In the genomic region with DNA sequence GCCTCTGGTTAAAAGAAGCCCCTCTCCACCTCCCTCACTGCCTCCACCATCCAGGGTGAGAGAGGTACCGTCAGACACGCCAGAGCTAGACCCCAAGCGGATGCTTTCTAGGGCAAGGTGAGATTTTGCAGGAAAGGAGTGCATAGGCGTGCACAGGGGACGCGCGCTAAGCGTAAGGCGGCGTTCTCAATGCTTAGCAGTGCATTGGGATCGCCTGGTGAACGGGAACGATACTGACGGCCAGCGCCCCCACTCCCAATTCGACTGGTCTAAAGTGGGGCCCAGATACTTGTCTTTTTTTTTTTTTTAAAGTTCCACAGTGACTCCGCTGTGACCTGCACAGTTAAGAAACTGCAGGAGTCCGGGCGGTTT, we compare ENCODE assay signal across 10 cellular contexts. TPM values are rescaled to one million over a fixed set of nuclear protein-coding genes. Genes with fewer than 3 reads are reported as not detected.
A peak's percentile ranks its signal among the peaks of the same experiment; 100 is the strongest.
DNase-seq lines count a peak whose midpoint lies in the region; ATAC-seq and TF ChIP-seq lines count a peak whose summit lies in the region.
"Had no signal": no experiment of that assay in that cellular context is flagged by ENCODE, and none has a peak within 500 bp of the region (broad histone marks: within the 10 kb centered on the region; RNA-seq: fewer than 3 reads in every experiment).

No MANE protein-coding gene starts in this region.

- peaks cover 8% of the 10 kb centered on the region for H3K36me3 Mint-ChIP-seq in WTC11

- no peaks in the 10 kb centered on the region for H4K20me1 ChIP-seq in BLaER1

- H3K9me3 Mint-ChIP-seq in WTC11: peaks cover 17% of the 10 kb centered on the region

- H3K27me3 Mint-ChIP-seq in WTC11 (ENCODE audit: low read depth): 0 out of 2 replicates have a peak, but pooled peaks cover 1% of the 10 kb centered on the region

- TF ChIP-seq POLR2A in gastroesophageal sphincter (IDR thresholded peaks at IDR 0.05): no peak
- TF ChIP-seq POLR2A in prostate gland (IDR thresholded peaks at IDR 0.05): no peak

- DNase-seq in SK-N-MC (ENCODE audit: low read depth, low spot score): no peak
- DNase-seq in prostate gland (ENCODE audit: low spot score): no peak
- no peak for DNase-seq in LoVo (ENCODE audit: low spot score)
- DNase-seq in WTC11 (ENCODE audit: low spot score): no peak
- DNase-seq in RKO (ENCODE audit: low spot score): no peak
- no peak for DNase-seq in glomerular visceral epithelial cell (ENCODE audit: extremely low spot score)
- DNase-seq: DMS153, NCI-H748 treated with DMSO at 0.1 percent for 48 hours had no signal

- H3K4me3 ChIP-seq in BLaER1: peak overlapping the region; percentile 53
- peak overlapping the region; percentile 68 for H3K4me3 ChIP-seq in SK-N-MC
- peak overlapping the region; percentile 29 to 54 for H3K4me3 ChIP-seq in gastroesophageal sphincter
- peak overlapping the region; percentile 20 to 30 for H3K4me3 ChIP-seq in prostate gland

- no peaks in the 10 kb centered on the region for H3K36me3 ChIP-seq in BLaER1
- H3K36me3 ChIP-seq in SK-N-MC (ENCODE audit: insufficient read depth, low read length): no peaks in the 10 kb centered on the region
- no peaks in the 10 kb centered on the region for H3K36me3 ChIP-seq in gastroesophageal sphincter
- no peaks in the 10 kb centered on the region for H3K36me3 ChIP-seq in prostate gland

- TF ChIP-seq EP300 in gastroesophageal sphincter (IDR thresholded peaks at IDR 0.05): no peak

- 29% methylated on average over 7 of the region's 19 CpGs; no CpG with 5 or more reads in 1 of the 2 donors for WGBS in gastroesophageal sphincter (ENCODE audit: low coverage in 1 of 2), 2 donors
- 39% methylated on average over 19 of the region's 19 CpGs for WGBS in prostate gland

- peaks cover 11% of the 10 kb centered on the region for H3K9me3 ChIP-seq in BLaER1
- H3K9me3 ChIP-seq in SK-N-MC (ENCODE audit: low read depth, low read length): no peaks in the 10 kb centered on the region
- H3K9me3 ChIP-seq in gastroesophageal sphincter: no peaks in the 10 kb centered on the region
- H3K9me3 ChIP-seq in prostate gland: no peaks in the 10 kb centered on the region

- peaks cover 5% of the 10 kb centered on the region for H3K4me1 Mint-ChIP-seq in WTC11

- POLR2A ChIA-PET in WTC11 (lab: Charles Lee): interaction anchor here (0.5 kb wide), 1 partner anchor 245 kb away, joined by 3 read pairs; no protein-coding TSS in a partner anchor

- H3K27ac ChIP-seq in BLaER1 (no peak overlapping the region; the same call in 1 of the 2 replicates), SK-N-MC (no peak overlapping the region), gastroesophageal sphincter (no peak overlapping the region), prostate gland (no peak overlapping the region)

- no peaks in the 10 kb centered on the region for H3K27me3 ChIP-seq in BLaER1
- H3K27me3 ChIP-seq in gastroesophageal sphincter: no peaks in the 10 kb centered on the region
- H3K27me3 ChIP-seq in prostate gland (replicated peaks; ENCODE audit: insufficient read depth): no peaks in the 10 kb centered on the region

- no peak for ATAC-seq in gastroesophageal sphincter
- ATAC-seq in WTC11: no peak

- H3K4me3 Mint-ChIP-seq in WTC11: no peak overlapping the region; the same call in 1 of the 2 replicates

- CTCF ChIA-PET in WTC11 (lab: Charles Lee): interaction anchor here (0.6 to 3.3 kb wide), 58 partner anchors 9 to 466 kb away, joined by 3 to 35 read pairs (median 4); a partner anchor contains a TSS

- H3K9ac ChIP-seq in BLaER1: no peak overlapping the region
- no peak overlapping the region for H3K9ac ChIP-seq in SK-N-MC (ENCODE audit: insufficient read length)

- H3K4me2 ChIP-seq in BLaER1: peak overlapping the region; percentile 92

- intact Hi-C loops in prostate gland (cut with DNase I): no loop called here

- no peak overlapping the region for H3K27ac Mint-ChIP-seq in WTC11

- H3K4me1 ChIP-seq in BLaER1: peaks cover 25% of the 10 kb centered on the region
- H3K4me1 ChIP-seq in gastroesophageal sphincter: peaks cover 0 to 12% (median 4%) of the 10 kb centered on the region in 3 donors
- no peaks in the 10 kb centered on the region for H3K4me1 ChIP-seq in prostate gland (replicated peaks)

- no peak for TF ChIP-seq CTCF in gastroesophageal sphincter (IDR thresholded peaks at IDR 0.05)
- no peak for TF ChIP-seq CTCF in prostate gland (IDR thresholded peaks at IDR 0.05)
- no peak for TF ChIP-seq CTCF in WTC11 (IDR thresholded peaks at IDR 0.05)

TF ChIP-seq in WTC11, 78 proteins besides CTCF, POLR2A, EP300 and RAD21:
- TF ChIP-seq, protein P1, sequence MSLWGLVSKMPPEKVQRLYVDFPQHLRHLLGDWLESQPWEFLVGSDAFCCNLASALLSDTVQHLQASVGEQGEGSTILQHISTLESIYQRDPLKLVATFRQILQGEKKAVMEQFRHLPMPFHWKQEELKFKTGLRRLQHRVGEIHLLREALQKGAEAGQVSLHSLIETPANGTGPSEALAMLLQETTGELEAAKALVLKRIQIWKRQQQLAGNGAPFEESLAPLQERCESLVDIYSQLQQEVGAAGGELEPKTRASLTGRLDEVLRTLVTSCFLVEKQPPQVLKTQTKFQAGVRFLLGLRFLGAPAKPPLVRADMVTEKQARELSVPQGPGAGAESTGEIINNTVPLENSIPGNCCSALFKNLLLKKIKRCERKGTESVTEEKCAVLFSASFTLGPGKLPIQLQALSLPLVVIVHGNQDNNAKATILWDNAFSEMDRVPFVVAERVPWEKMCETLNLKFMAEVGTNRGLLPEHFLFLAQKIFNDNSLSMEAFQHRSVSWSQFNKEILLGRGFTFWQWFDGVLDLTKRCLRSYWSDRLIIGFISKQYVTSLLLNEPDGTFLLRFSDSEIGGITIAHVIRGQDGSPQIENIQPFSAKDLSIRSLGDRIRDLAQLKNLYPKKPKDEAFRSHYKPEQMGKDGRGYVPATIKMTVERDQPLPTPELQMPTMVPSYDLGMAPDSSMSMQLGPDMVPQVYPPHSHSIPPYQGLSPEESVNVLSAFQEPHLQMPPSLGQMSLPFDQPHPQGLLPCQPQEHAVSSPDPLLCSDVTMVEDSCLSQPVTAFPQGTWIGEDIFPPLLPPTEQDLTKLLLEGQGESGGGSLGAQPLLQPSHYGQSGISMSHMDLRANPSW (CRISPR knock-in tag; conservative IDR thresholded peaks at IDR 0.05; ENCODE audit: low read depth): no peak
- TF ChIP-seq TEAD1 (CRISPR knock-in tag; IDR thresholded peaks at IDR 0.05) (no peak), ZNF416 (CRISPR knock-in tag; IDR thresholded peaks at IDR 0.05) (no peak), NR1H2 (CRISPR knock-in tag; IDR thresholded peaks at IDR 0.05) (no peak), FOXJ3 (CRISPR knock-in tag; IDR thresholded peaks at IDR 0.05; ENCODE audit: borderline replicate concordance) (no peak), PRRX2 (CRISPR knock-in tag; IDR thresholded peaks at IDR 0.05) (no peak), EMX1 (CRISPR knock-in tag; IDR thresholded peaks at IDR 0.05) (no peak)
- TF ChIP-seq, protein P2, sequence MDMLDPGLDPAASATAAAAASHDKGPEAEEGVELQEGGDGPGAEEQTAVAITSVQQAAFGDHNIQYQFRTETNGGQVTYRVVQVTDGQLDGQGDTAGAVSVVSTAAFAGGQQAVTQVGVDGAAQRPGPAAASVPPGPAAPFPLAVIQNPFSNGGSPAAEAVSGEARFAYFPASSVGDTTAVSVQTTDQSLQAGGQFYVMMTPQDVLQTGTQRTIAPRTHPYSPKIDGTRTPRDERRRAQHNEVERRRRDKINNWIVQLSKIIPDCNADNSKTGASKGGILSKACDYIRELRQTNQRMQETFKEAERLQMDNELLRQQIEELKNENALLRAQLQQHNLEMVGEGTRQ (CRISPR knock-in tag; IDR thresholded peaks at IDR 0.05): no peak
- TF ChIP-seq, protein P3, sequence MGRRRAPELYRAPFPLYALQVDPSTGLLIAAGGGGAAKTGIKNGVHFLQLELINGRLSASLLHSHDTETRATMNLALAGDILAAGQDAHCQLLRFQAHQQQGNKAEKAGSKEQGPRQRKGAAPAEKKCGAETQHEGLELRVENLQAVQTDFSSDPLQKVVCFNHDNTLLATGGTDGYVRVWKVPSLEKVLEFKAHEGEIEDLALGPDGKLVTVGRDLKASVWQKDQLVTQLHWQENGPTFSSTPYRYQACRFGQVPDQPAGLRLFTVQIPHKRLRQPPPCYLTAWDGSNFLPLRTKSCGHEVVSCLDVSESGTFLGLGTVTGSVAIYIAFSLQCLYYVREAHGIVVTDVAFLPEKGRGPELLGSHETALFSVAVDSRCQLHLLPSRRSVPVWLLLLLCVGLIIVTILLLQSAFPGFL (CRISPR knock-in tag; IDR thresholded peaks at IDR 0.05; ENCODE audit: borderline replicate concordance): no peak

RNA-seq across cellular contexts. Expression of a gene that starts 57.9 kb away (rescaled TPM):
- 100 to 1,000 TPM in 1 of 4 donors, 10 to 100 TPM in 3; 45.9 to 115 (median 61.7) TPM for total RNA-seq in gastroesophageal sphincter
- total RNA-seq in prostate gland: 100 to 1,000 TPM in 1 of 2 donors, 10 to 100 TPM in 1; 82.2 to 143 TPM
- total RNA-seq in WTC11 (2021): 46.3 to 53.4 TPM (median 49.6 TPM) in 3 replicates
